ENCODE assay signal across 2 cellular contexts in the genomic region with DNA sequence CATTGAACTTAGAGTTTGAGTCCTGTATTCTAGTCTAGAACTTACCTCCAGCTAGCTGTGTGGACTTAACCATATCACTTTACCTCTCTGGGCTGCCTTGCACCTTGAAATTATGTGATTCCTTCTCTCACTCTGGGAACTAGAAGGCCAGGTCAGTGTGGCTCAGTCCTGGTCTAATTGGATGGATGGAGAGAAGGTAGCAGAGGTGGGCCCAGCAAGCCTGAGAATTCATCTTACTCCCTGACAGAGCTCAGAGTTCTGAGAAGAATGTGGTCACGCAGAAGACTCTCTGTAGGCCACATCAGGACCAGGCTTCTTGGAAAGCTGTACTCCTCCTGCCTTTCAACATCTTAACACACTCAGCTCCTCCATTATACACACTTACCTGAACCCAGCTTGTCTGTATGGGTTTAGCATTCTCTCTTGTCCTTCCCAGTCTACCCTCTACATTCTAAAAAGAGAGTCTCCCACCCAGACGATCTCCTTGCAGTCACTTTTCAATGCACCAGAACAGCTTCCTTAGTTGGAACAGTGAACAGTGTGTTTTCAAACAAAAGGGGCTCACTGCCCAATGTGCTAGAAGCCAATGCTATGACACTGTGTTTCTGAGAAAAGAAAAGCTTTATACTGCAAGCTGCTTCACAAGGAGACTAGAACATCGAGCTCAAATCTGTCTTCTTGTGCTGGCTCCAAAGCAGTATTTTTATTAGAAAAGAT.
TF ChIP-seq lines count a peak whose summit lies in the region.

No MANE protein-coding gene starts in this region.

TF ChIP-seq in SK-N-SH, 30 proteins besides CTCF, POLR2A, EP300 and RAD21 (continued from another document):
- TF ChIP-seq NRF1 (IDR thresholded peaks at IDR 0.05; ENCODE audit: low read depth, low read length) (no peak), EZH2phosphoT487 (IDR thresholded peaks at IDR 0.05; ENCODE audit: borderline replicate concordance, low read depth) (no peak), JUND (IDR thresholded peaks at IDR 0.05) (no peak)

TF ChIP-seq in SK-N-SH treated with all-trans-retinoic acid at 6 μM for 48 hours, 23 proteins besides CTCF, POLR2A, EP300 and RAD21 (continued from another document):
- TF ChIP-seq, protein P1, sequence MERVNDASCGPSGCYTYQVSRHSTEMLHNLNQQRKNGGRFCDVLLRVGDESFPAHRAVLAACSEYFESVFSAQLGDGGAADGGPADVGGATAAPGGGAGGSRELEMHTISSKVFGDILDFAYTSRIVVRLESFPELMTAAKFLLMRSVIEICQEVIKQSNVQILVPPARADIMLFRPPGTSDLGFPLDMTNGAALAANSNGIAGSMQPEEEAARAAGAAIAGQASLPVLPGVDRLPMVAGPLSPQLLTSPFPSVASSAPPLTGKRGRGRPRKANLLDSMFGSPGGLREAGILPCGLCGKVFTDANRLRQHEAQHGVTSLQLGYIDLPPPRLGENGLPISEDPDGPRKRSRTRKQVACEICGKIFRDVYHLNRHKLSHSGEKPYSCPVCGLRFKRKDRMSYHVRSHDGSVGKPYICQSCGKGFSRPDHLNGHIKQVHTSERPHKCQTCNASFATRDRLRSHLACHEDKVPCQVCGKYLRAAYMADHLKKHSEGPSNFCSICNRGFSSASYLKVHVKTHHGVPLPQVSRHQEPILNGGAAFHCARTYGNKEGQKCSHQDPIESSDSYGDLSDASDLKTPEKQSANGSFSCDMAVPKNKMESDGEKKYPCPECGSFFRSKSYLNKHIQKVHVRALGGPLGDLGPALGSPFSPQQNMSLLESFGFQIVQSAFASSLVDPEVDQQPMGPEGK (CRISPR knock-in tag; IDR thresholded peaks at IDR 0.05; ENCODE audit: borderline replicate concordance) = no peak
- TF ChIP-seq ESRRG (CRISPR knock-in tag; IDR thresholded peaks at IDR 0.05) (no peak), TCF4 (CRISPR knock-in tag; IDR thresholded peaks at IDR 0.05; ENCODE audit: borderline replicate concordance) (no peak), RARB (CRISPR knock-in tag; IDR thresholded peaks at IDR 0.05) (no peak), TOX (CRISPR knock-in tag; IDR thresholded peaks at IDR 0.05; ENCODE audit: borderline replicate concordance) (no peak), ZC3H10 (CRISPR knock-in tag; IDR thresholded peaks at IDR 0.05) (no peak), SNAI2 (CRISPR knock-in tag; IDR thresholded peaks at IDR 0.05) (no peak), GLIS3 (CRISPR knock-in tag; IDR thresholded peaks at IDR 0.05) (no peak), ZNF70 (CRISPR knock-in tag; IDR thresholded peaks at IDR 0.05) (no peak), ZFP30 (CRISPR knock-in tag; IDR thresholded peaks at IDR 0.05) (no peak)
